Comparison of ENCODE assay signal across 1 cellular context in the genomic region with DNA sequence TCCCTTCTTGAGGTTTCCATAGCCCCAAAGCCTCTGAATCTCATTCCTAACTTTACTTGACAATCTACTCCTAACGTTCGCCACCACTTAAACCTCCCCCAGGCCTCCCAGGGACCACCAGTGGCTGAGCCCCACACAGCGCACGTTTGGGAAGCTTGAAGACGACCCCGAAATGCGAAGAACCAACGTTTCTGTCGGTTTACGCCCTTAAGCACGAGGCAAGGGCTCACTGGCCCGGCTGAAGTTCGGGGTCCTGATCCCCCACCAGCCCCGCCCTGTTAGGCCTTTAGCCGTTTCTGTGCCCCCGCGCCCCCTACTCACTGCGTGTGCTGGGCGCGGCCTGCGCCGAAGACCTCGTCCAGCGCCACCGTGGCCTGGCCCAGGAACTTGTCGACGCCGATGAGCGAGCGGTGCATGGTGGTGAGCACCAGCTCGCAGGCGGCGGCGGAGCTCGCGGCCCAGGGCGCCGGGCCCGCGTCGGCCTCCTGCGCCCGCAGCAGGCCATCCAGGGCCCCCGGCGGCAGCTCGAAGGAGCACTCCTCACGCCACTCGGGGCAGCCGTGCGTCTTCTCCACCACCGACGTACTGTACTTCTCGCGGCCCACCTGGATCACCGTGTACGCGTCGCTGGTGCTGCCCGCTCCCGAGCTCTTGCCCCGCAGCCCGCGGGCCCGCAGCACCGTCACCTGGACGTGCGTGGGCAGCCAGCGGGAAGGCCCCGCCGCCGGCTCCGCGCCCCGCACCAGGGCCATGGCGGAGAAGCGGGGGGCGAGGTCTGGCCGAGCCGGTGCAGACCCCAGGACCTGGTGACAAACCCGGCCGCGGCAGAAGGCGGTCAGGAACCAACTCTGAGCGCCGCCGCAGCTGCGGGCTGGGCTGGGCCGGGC.
TF ChIP-seq lines count a peak whose summit lies in the region.

No MANE protein-coding gene starts in this region.

TF ChIP-seq in H1, 55 proteins besides CTCF, POLR2A, EP300 and RAD21:
- peak; percentile 36; the same call in 1 of the 2 replicates for TF ChIP-seq SUZ12 (IDR thresholded peaks at IDR 0.05; ENCODE audit: low read length)
- 0 out of 4 replicates have a peak, but pooled peaks of 1 of the 2 experiments have one; percentile 7 for TF ChIP-seq SIN3A (conservative IDR thresholded peaks at IDR 0.05 in 1 of 2, IDR thresholded peaks at IDR 0.05 in 1 of 2; ENCODE audit: low read depth in 1 of 2, low read length in 2 of 2)
- no peak for TF ChIP-seq BRCA1 (IDR thresholded peaks at IDR 0.05; ENCODE audit: low read depth, low read length)
- TF ChIP-seq, protein P1, sequence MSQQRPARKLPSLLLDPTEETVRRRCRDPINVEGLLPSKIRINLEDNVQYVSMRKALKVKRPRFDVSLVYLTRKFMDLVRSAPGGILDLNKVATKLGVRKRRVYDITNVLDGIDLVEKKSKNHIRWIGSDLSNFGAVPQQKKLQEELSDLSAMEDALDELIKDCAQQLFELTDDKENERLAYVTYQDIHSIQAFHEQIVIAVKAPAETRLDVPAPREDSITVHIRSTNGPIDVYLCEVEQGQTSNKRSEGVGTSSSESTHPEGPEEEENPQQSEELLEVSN (IDR thresholded peaks at IDR 0.05) = peak; percentile 69; the same call in 1 of the 2 replicates
- TF ChIP-seq GABPA (IDR thresholded peaks at IDR 0.05; ENCODE audit: borderline replicate concordance, insufficient read depth, low read length) = 0 out of 2 replicates have a peak, but pooled peaks have one; percentile 8
- TF ChIP-seq PHF8 (conservative IDR thresholded peaks at IDR 0.05; ENCODE audit: low read depth, low read length) = no peak; the same call in 1 of the 2 replicates
- TF ChIP-seq RNF2 (IDR thresholded peaks at IDR 0.05; ENCODE audit: borderline replicate concordance, low read depth, low read length, missing control alignments, poor library complexity, severe bottlenecking) = peak; percentile 54
- peak; percentile 52 for TF ChIP-seq CTBP2 (IDR thresholded peaks at IDR 0.05; ENCODE audit: borderline replicate concordance, insufficient read depth, insufficient read length, low read length)
- TF ChIP-seq ZNF274 (IDR thresholded peaks at IDR 0.05; ENCODE audit: borderline replicate concordance, extremely low read depth, low read length) = no peak
- TF ChIP-seq EGR1 (IDR thresholded peaks at IDR 0.05; ENCODE audit: borderline replicate concordance, low read depth, low read length) = no peak
- TF ChIP-seq KDM1A (IDR thresholded peaks at IDR 0.05; ENCODE audit: borderline replicate concordance, low read length) = no peak
- no peak for TF ChIP-seq TCF12 (IDR thresholded peaks at IDR 0.05; ENCODE audit: low read depth, low read length)
- TF ChIP-seq ASH2L (IDR thresholded peaks at IDR 0.05; ENCODE audit: low read length) = peak; percentile 89
- TF ChIP-seq, protein P2, sequence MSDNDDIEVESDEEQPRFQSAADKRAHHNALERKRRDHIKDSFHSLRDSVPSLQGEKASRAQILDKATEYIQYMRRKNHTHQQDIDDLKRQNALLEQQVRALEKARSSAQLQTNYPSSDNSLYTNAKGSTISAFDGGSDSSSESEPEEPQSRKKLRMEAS (IDR thresholded peaks at IDR 0.05) = peak; percentile 76
- 0 out of 4 replicates have a peak, but pooled peaks of 1 of the 2 experiments have one; percentile 21 for TF ChIP-seq HDAC2 (IDR thresholded peaks at IDR 0.05; ENCODE audit: borderline replicate concordance in 1 of 2, low read depth in 2 of 2, low read length in 2 of 2)
- peak; percentile 86; the same call in 1 of the 2 replicates for TF ChIP-seq RBBP5 (IDR thresholded peaks at IDR 0.05; ENCODE audit: borderline replicate concordance, low read depth, low read length)
- no peak for TF ChIP-seq BACH1 (IDR thresholded peaks at IDR 0.05; ENCODE audit: low read length)
- TF ChIP-seq CBX5 (IDR thresholded peaks at IDR 0.05; ENCODE audit: low read depth, low read length) = no peak
- TF ChIP-seq KDM4A (IDR thresholded peaks at IDR 0.05; ENCODE audit: low read depth, low read length, severe bottlenecking) = peak; percentile 88
- TF ChIP-seq MAFK (IDR thresholded peaks at IDR 0.05; ENCODE audit: low read depth, low read length) = no peak
- TF ChIP-seq TAF1 (IDR thresholded peaks at IDR 0.05; ENCODE audit: low read depth, low read length) = 0 out of 2 replicates have a peak, but pooled peaks have one; percentile 12
- no peak for TF ChIP-seq SIX5 (IDR thresholded peaks at IDR 0.05; ENCODE audit: low read depth, low read length)
